31 cellular contexts compared by ENCODE assay signal in genomic region chr18:26920644-26921043, GRCh38. TPM values are rescaled to one million over a fixed set of nuclear protein-coding genes. Genes with fewer than 3 reads are reported as not detected.
"Had no signal": no experiment of that assay in that cellular context is flagged by ENCODE, and none has a peak within 500 bp of the region (broad histone marks: within the 10 kb centered on the region; RNA-seq: fewer than 3 reads in every experiment).

No MANE protein-coding gene starts in this region.

- H3K36me3 ChIP-seq: SJSA1 had no signal

- H3K27ac Mint-ChIP-seq: activated CD4-positive, alpha-beta T cell treated with anti-CD3 and anti-CD28 coated beads, Interleukin-2, amount 10 ng/mL, durations not matched to agents 24 days and 14 days; activated naive CD4-positive, alpha-beta T cell treated with anti-CD3 and anti-CD28 coated beads, Interleukin-2, amount 50 U/mL, for 72 hours; activated naive CD8-positive, alpha-beta T cell treated with anti-CD3 and anti-CD28 coated beads, Interleukin-2, amount 50 U/mL, for 24 hours; IgD-negative memory B cell; T-helper 1 cell treated with Interleukin-12 subunit alpha and Interleukin-12 subunit beta and Interleukin-4 antibody, amounts not matched to agents 30 μg/mL and 1 μg/mL, for 36 hours; WTC11 had no signal

- DNase-seq: activated CD4-positive, alpha-beta T cell treated with anti-CD3 and anti-CD28 coated beads for 1 hour; activated CD4-positive, alpha-beta T cell treated with anti-CD3 and anti-CD28 coated beads, Interleukin-2, amount 10 ng/mL, durations not matched to agents 24 days and 14 days; activated CD4-positive, alpha-beta T cell treated with anti-CD3 and anti-CD28 coated beads, Interleukin-2, amount 50 U/mL, for 48 hours; activated effector memory CD4-positive, alpha-beta T cell treated with anti-CD3 and anti-CD28 coated beads, Interleukin-2, amount 50 U/mL, for 16 hours; activated naive CD4-positive, alpha-beta T cell treated with Interleukin-2 at 50 U/mL for 16 hours; activated naive CD8-positive, alpha-beta T cell treated with anti-CD3 and anti-CD28 coated beads, Interleukin-2, amount 50 U/mL, for 24 hours; activated T-cell treated with anti-CD3 and anti-CD28 coated beads, Interleukin-2, amount 50 U/mL, for 4 hours; amniotic stem cell; KG1; MV-4-11; NCI-H1092 treated with DMSO at 0.1 percent for 48 hours; NCI-H1417 treated with DMSO at 0.1 percent for 48 hours; NCI-H1694; NCI-H2029; NCI-H345; NCI-H510A; NCI-H69; NK-92 treated with Interleukin-12 subunit alpha and Interleukin-12 subunit beta, amount 100 ng/mL, for 24 hours; OCI-M1; SHP77 had no signal

- H3K27ac ChIP-seq: SJSA1 had no signal

- H3K4me3 Mint-ChIP-seq: activated CD4-positive, alpha-beta T cell treated with anti-CD3 and anti-CD28 coated beads, Interleukin-2, amount 10 ng/mL, durations not matched to agents 24 days and 14 days; activated naive CD8-positive, alpha-beta T cell treated with anti-CD3 and anti-CD28 coated beads, Interleukin-2, amount 50 U/mL, for 24 hours; activated T-cell treated with anti-CD3 and anti-CD28 coated beads, Interleukin-2, amount 50 U/mL, for 4 hours; brain; IgD-negative memory B cell; T-helper 1 cell treated with Interleukin-12 subunit alpha and Interleukin-12 subunit beta and Interleukin-4 antibody, amounts not matched to agents 30 μg/mL and 1 μg/mL, for 36 hours; WTC11 had no signal

- H3K27me3 Mint-ChIP-seq: activated CD4-positive, alpha-beta T cell treated with anti-CD3 and anti-CD28 coated beads, Interleukin-2, amount 10 ng/mL, durations not matched to agents 24 days and 14 days; activated naive CD8-positive, alpha-beta T cell treated with anti-CD3 and anti-CD28 coated beads, Interleukin-2, amount 50 U/mL, for 24 hours had no signal

- H3K27me3 ChIP-seq: SJSA1 had no signal

- ATAC-seq: activated naive CD4-positive, alpha-beta T cell treated with anti-CD3 and anti-CD28 coated beads, Interleukin-2, amount 50 U/mL, for 72 hours; activated naive CD8-positive, alpha-beta T cell treated with anti-CD3 and anti-CD28 coated beads, Interleukin-2, amount 50 U/mL, for 24 hours; activated T-cell treated with anti-CD3 and anti-CD28 coated beads, Interleukin-2, amount 50 U/mL, for 4 hours; SK-N-SH treated with all-trans-retinoic acid at 6 μM for 48 hours; WTC11 had no signal

- H3K4me1 Mint-ChIP-seq: activated CD4-positive, alpha-beta T cell treated with anti-CD3 and anti-CD28 coated beads, Interleukin-2, amount 10 ng/mL, durations not matched to agents 24 days and 14 days; activated naive CD8-positive, alpha-beta T cell treated with anti-CD3 and anti-CD28 coated beads, Interleukin-2, amount 50 U/mL, for 24 hours had no signal

- H3K36me3 Mint-ChIP-seq: activated naive CD4-positive, alpha-beta T cell treated with anti-CD3 and anti-CD28 coated beads, Interleukin-2, amount 50 U/mL, for 72 hours; brain; IgD-negative memory B cell had no signal

- H3K9me3 ChIP-seq: SJSA1 had no signal

- H3K4me3 ChIP-seq: SJSA1 had no signal

- H3K9me3 Mint-ChIP-seq: IgD-negative memory B cell, WTC11 had no signal

- FAIRE-seq: astrocyte, RCC 7860 had no signal

- H3K4me1 ChIP-seq: SJSA1 had no signal

RNA-seq across cellular contexts. Expression of gene AQP4, which starts 55.1 kb away (rescaled TPM):
- total RNA-seq: activated CD4-positive, alpha-beta T cell treated with anti-CD3 and anti-CD28 coated beads, Interleukin-2, amount 10 ng/mL, durations not matched to agents 24 days and 14 days; activated naive CD4-positive, alpha-beta T cell treated with anti-CD3 and anti-CD28 coated beads, Interleukin-2, amount 50 U/mL, for 72 hours; astrocyte; LHCN-M2; MCF 10A; SJSA1 had no signal
- polyA plus RNA-seq: IgD-negative memory B cell had no signal
